In genomic region chr17:74042744-74043486, GRCh38 we compare ENCODE assay signal across 8 cellular contexts.
DNase-seq lines count a peak whose midpoint lies in the region; ATAC-seq and TF ChIP-seq lines count a peak whose summit lies in the region.

No MANE protein-coding gene starts in this region.

- no peak for TF ChIP-seq CTCF in epithelial cell of proximal tubule (conservative IDR thresholded peaks at IDR 0.05; ENCODE audit: low read depth, low read length)
- no peak for TF ChIP-seq CTCF in natural killer cell (IDR thresholded peaks at IDR 0.05)

- no peak overlapping the region for H3K27ac Mint-ChIP-seq in natural killer cell

- no peak overlapping the region for H3K4me3 ChIP-seq in epithelial cell of proximal tubule (ENCODE audit: low read depth, low read length)

- H3K4me3 Mint-ChIP-seq in natural killer cell = no peak overlapping the region

- intact Hi-C loops in natural killer cell (cut with micrococcal nuclease) = no loop called here

- DNase-seq in EH (ENCODE audit: low read depth) = peak; percentile 54
- DNase-seq in NCI-H460 (ENCODE audit: extremely low read depth, low read depth) = peak; percentile 26
- DNase-seq in epithelial cell of proximal tubule (ENCODE audit: low read depth) = peak; percentile 23
- peak; percentile 16 to 37 for DNase-seq in stimulated activated CD4-positive, alpha-beta T cell treated with anti-CD3 and anti-CD28 coated beads, Interleukin-12 subunit alpha, Interleukin-12 subunit beta, amount 100 ng/mL, for 24 hours (ENCODE audit: low read depth in 2 of 2)
- no peak for DNase-seq in NCI-H2081 (lab: John Stamatoyannopoulos, UW)
- DNase-seq in natural killer cell = no peak

- no peaks in the 10 kb centered on the region for H3K9me3 Mint-ChIP-seq in natural killer cell

- ATAC-seq in HG03457 (IDR thresholded peaks at IDR 0.05; ENCODE audit: unreplicated experiment) (no peak), HG03039 (IDR thresholded peaks at IDR 0.05; ENCODE audit: unreplicated experiment) (no peak), natural killer cell (no peak)

- no peaks in the 10 kb centered on the region for H3K36me3 Mint-ChIP-seq in natural killer cell

- H3K27me3 Mint-ChIP-seq in natural killer cell (ENCODE audit: low read depth in 2 of 2) = peaks cover under 1 to 3% of the 10 kb centered on the region in 2 donors

- H3K4me1 Mint-ChIP-seq in natural killer cell = no peaks in the 10 kb centered on the region

Comparison
In these comparisons a context has a peak if more than half of its experiments do, and no peak if none do; other contexts are left out.
1. DNase-seq: peak in EH (single experiment), NCI-H460 (single experiment), epithelial cell of proximal tubule (single experiment) and stimulated activated CD4-positive, alpha-beta T cell treated with anti-CD3 and anti-CD28 coated beads, Interleukin-12 subunit alpha, Interleukin-12 subunit beta, amount 100 ng/mL, for 24 hours (2 of 2); none in NCI-H2081 (0 of 2) and natural killer cell (single experiment).